ENCODE assay signal across 26 cellular contexts in the genomic region with DNA sequence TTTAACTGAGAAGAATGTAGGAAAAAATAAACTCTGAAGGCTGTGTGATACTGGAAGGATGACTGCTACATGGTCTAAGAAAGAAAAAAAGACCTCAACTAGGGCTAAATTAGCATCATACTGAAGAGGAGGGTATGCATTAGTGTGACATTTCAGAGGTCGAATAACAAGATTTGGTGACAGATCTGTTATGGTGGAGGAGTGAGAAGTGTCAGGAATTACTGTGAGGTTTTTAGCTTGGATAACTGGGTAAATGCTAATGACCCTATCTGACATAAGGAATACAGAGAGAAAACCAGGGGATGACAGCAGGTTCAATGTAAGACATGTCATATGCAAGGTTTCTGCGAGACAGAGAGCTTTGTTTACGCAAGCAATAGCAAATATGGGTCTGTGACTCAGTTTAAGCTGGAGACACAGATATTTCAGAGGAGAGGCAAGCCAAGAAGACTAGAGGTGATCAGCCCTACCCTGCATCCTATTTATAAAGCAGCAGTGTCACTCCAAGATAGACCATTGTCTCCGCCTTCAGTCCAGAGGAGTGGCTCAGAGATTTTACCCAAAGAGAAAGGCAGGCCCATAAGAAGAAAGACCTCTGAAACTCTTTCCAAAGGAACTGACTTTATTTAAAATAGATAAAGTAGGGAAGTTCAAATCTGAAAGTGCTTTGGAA. TPM values are rescaled to one million over a fixed set of nuclear protein-coding genes. Genes with fewer than 3 reads are reported as not detected.
DNase-seq lines count a peak whose midpoint lies in the region; ATAC-seq and TF ChIP-seq lines count a peak whose summit lies in the region.
"Had no signal": no experiment of that assay in that cellular context is flagged by ENCODE, and none has a peak within 500 bp of the region (broad histone marks: within the 10 kb centered on the region; RNA-seq: fewer than 3 reads in every experiment).

No MANE protein-coding gene starts in this region.

- no peaks in the 10 kb centered on the region for H3K27me3 ChIP-seq in heart left ventricle

- no peak for TF ChIP-seq POLR2A in heart left ventricle (IDR thresholded peaks at IDR 0.05)

- 76 to 88% (median 83%) methylated on average over 4 of the region's 4 CpGs for WGBS in heart left ventricle, 4 donors

- H3K9me3 ChIP-seq in heart left ventricle: peaks cover 0 to 17% (median 0%) of the 10 kb centered on the region in 12 donors

- peaks cover 0 to 11% (median 0%) of the 10 kb centered on the region in 12 donors for H3K4me1 ChIP-seq in heart left ventricle

- no peak overlapping the region for H3K4me3 Mint-ChIP-seq in HFFc6
- no peak overlapping the region for H3K4me3 Mint-ChIP-seq in chondrocyte (ENCODE audit: unreplicated experiment)
- no peak overlapping the region for H3K4me3 Mint-ChIP-seq in nephron progenitor cell
- H3K4me3 Mint-ChIP-seq in activated CD4-positive, alpha-beta T cell treated with anti-CD3 and anti-CD28 coated beads, Interleukin-2, amount 10 ng/mL, durations not matched to agents 24 days and 14 days: no peak overlapping the region
- H3K4me3 Mint-ChIP-seq: CD4-positive, alpha-beta memory T cell had no signal

- H3K27ac ChIP-seq in heart left ventricle: peak overlapping the region in 3 of 12 donors; percentile 3 to 25 (median 14)
- H3K27ac ChIP-seq: RWPE1, SK-N-MC had no signal

- ATAC-seq in heart left ventricle (peak in 3 of 4 donors; percentile 66 to 92 (median 77)), Right ventricle myocardium superior (ENCODE audit: poor library complexity) (no peak), GM21576 (IDR thresholded peaks at IDR 0.05; ENCODE audit: unreplicated experiment) (no peak)
- ATAC-seq: K562 had no signal

- H3K36me3 ChIP-seq in heart left ventricle: no peaks in the 10 kb centered on the region

- H3K27ac Mint-ChIP-seq in HFFc6 (peak overlapping the region; percentile 14; the same call in 1 of the 2 replicates), chondrocyte (ENCODE audit: unreplicated experiment) (peak overlapping the region; percentile 18), nephron progenitor cell (peak overlapping the region; percentile 17)
- no peak overlapping the region for H3K27ac Mint-ChIP-seq in activated CD4-positive, alpha-beta T cell treated with anti-CD3 and anti-CD28 coated beads, Interleukin-2, amount 10 ng/mL, durations not matched to agents 24 days and 14 days
- H3K27ac Mint-ChIP-seq: CD4-positive, alpha-beta memory T cell had no signal

- H3K4me1 Mint-ChIP-seq in HFFc6 (ENCODE audit: low read depth): peaks cover 33% of the 10 kb centered on the region
- peaks cover 63% of the 10 kb centered on the region for H3K4me1 Mint-ChIP-seq in chondrocyte (ENCODE audit: low read depth)
- peaks cover 15% of the 10 kb centered on the region for H3K4me1 Mint-ChIP-seq in nephron progenitor cell
- H3K4me1 Mint-ChIP-seq in activated CD4-positive, alpha-beta T cell treated with anti-CD3 and anti-CD28 coated beads, Interleukin-2, amount 10 ng/mL, durations not matched to agents 24 days and 14 days: no peaks in the 10 kb centered on the region
- H3K4me1 Mint-ChIP-seq: CD4-positive, alpha-beta memory T cell had no signal

- H3K27me3 Mint-ChIP-seq in HFFc6 (ENCODE audit: insufficient read depth) (peaks cover 1% of the 10 kb centered on the region; the same call in 1 of the 2 replicates), chondrocyte (ENCODE audit: low read depth) (no peaks in the 10 kb centered on the region), nephron progenitor cell (ENCODE audit: low read depth, poor library complexity) (no peaks in the 10 kb centered on the region)
- no peaks in the 10 kb centered on the region for H3K27me3 Mint-ChIP-seq in activated CD4-positive, alpha-beta T cell treated with anti-CD3 and anti-CD28 coated beads, Interleukin-2, amount 10 ng/mL, durations not matched to agents 24 days and 14 days
- H3K27me3 Mint-ChIP-seq: CD4-positive, alpha-beta memory T cell had no signal

- DNase-seq in heart left ventricle: no peak
- DNase-seq in Right ventricle myocardium superior: no peak
- DNase-seq in HFFc6: no peak
- no peak for DNase-seq in chondrocyte (ENCODE audit: low spot score)
- DNase-seq in nephron progenitor cell: no peak
- no peak for DNase-seq in NCI-H2081 treated with DMSO at 0.1 percent for 48 hours (lab: John Stamatoyannopoulos, UW)
- no peak for DNase-seq in activated CD4-positive, alpha-beta T cell treated with anti-CD3 and anti-CD28 coated beads, Interleukin-2, amount 10 ng/mL, durations not matched to agents 24 days and 14 days
- DNase-seq: C1 segment of cervical spinal cord; CD4-positive, alpha-beta memory T cell; COR-L47; GDM1; MV-4-11; NCI-H1105; NCI-H1436 treated with DMSO at 0.1 percent for 48 hours; NCI-H187 treated with DMSO at 0.1 percent for 48 hours; NCI-H2107; NCI-H524 treated with DMSO at 0.1 percent for 48 hours; NCI-H774; SIG-M5; SW 1271 had no signal

- H3K9me3 Mint-ChIP-seq in HFFc6 (no peaks in the 10 kb centered on the region; the same call in 1 of the 2 replicates), chondrocyte (ENCODE audit: low read depth) (peaks cover 4% of the 10 kb centered on the region), nephron progenitor cell (peaks cover 29% of the 10 kb centered on the region)
- no peaks in the 10 kb centered on the region for H3K9me3 Mint-ChIP-seq in activated CD4-positive, alpha-beta T cell treated with anti-CD3 and anti-CD28 coated beads, Interleukin-2, amount 10 ng/mL, durations not matched to agents 24 days and 14 days

- intact Hi-C loops in heart left ventricle (cut with DNase I): loop anchor here in 1 of 10 donors (10.0 kb wide), 1 partner anchor 619 kb away; no protein-coding TSS in a partner anchor
- intact Hi-C loops in Right ventricle myocardium superior (cut with DNase I): no loop called here
- intact Hi-C loops in activated CD4-positive, alpha-beta T cell treated with anti-CD3 and anti-CD28 coated beads, Interleukin-2, amount 10 ng/mL, durations not matched to agents 24 days and 14 days (cut with micrococcal nuclease): no loop called here

- H3K36me3 Mint-ChIP-seq in HFFc6 (ENCODE audit: low read depth) (peaks cover 11% of the 10 kb centered on the region), chondrocyte (ENCODE audit: low read depth) (peaks cover 7% of the 10 kb centered on the region), nephron progenitor cell (ENCODE audit: low read depth) (peaks cover 91% of the 10 kb centered on the region)
- no peaks in the 10 kb centered on the region for H3K36me3 Mint-ChIP-seq in activated CD4-positive, alpha-beta T cell treated with anti-CD3 and anti-CD28 coated beads, Interleukin-2, amount 10 ng/mL, durations not matched to agents 24 days and 14 days (ENCODE audit: low read depth)
- H3K36me3 Mint-ChIP-seq: CD4-positive, alpha-beta memory T cell had no signal

- H3K4me3 ChIP-seq in heart left ventricle: no peak overlapping the region
- H3K4me3 ChIP-seq: GM12878, K562, SK-N-MC had no signal

- TF ChIP-seq CTCF in heart left ventricle (IDR thresholded peaks at IDR 0.05): peak in 1 of 12 donors; percentile 22
- TF ChIP-seq CTCF in HFFc6 (IDR thresholded peaks at IDR 0.05): no peak
- no peak for TF ChIP-seq CTCF in chondrocyte (IDR thresholded peaks at IDR 0.05)
- TF ChIP-seq CTCF in nephron progenitor cell (IDR thresholded peaks at IDR 0.05): no peak

RNA-seq across cellular contexts. Expression of a gene that starts 44.3 kb away (rescaled TPM):
- total RNA-seq in heart left ventricle (10 to 100 TPM in 5 of 9 donors, 1 to 10 TPM in 4; 7.4 to 28.0 (median 10.2) TPM), Right ventricle myocardium superior (23.5 TPM), chondrocyte (303 to 524 TPM (median 311 TPM) in 3 replicates)
- 1 to 10 TPM; 9.0 to 9.7 TPM for polyA plus RNA-seq in heart left ventricle
- total RNA-seq in HFFc6 (2021; fragmentation: NEBNext Ultra II Directional; extraction: Animal tissue kit (Norgen Biotek cat#: 25700)): 100 to 1,000 TPM; 174 to 272 (median 186) TPM
- total RNA-seq in activated CD4-positive, alpha-beta T cell treated with anti-CD3 and anti-CD28 coated beads, Interleukin-2, amount 10 ng/mL, durations not matched to agents 24 days and 14 days: not detected in 2 replicates
- total RNA-seq: HepG2 had no signal
- polyA plus RNA-seq: CD4-positive, alpha-beta memory T cell; HepG2 had no signal

Comparison
In these comparisons a context has a peak if more than half of its experiments do, and no peak if none do; other contexts are left out.
1. ATAC-seq: peak in heart left ventricle (3 of 4); none in Right ventricle myocardium superior (single experiment) and GM21576 (single experiment).